1 cellular context compared by ENCODE assay signal in the genomic region with DNA sequence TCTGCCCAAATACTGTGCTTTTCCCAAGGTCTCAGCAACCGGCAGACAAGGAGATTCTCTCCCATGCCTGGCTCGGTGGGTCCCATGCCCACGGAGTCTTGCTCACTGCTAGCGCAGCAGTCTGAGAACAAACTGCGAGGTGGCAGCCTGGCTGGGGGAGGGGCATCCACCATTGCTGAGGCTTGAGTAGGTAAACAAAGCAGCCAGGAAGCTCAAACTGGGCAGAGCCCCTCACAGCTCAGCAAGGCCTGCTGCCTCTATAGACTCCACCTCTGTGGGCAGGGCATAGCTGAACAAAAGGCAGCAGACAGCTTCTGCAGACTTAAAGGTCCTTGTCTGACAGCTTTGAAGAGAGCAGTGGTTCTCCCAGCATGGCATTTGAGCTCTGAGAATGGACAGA.
A peak's percentile ranks its signal among the peaks of the same experiment; 100 is the strongest.
TF ChIP-seq lines count a peak whose summit lies in the region.
"Not testable (repeated sequence)": the region's sequence is repeated elsewhere in the genome, so short reads cannot be mapped to it uniquely, and the experiment has no call there.

No MANE protein-coding gene starts in this region.

TF ChIP-seq in HepG2, 621 proteins besides CTCF, POLR2A, EP300 and RAD21 (continued from another document):
- not testable (repeated sequence) for TF ChIP-seq SOX13, FOXP1, NONO, ATF7 (IDR thresholded peaks at IDR 0.05)
- peak in 1 of 2 experiments; percentile 67; a peak in 2 of 4 replicates for TF ChIP-seq SOX13 (CRISPR knock-in tag; conservative IDR thresholded peaks at IDR 0.05 in 1 of 2, IDR thresholded peaks at IDR 0.05 in 1 of 2)
- TF ChIP-seq FOXP1 (CRISPR knock-in tag; IDR thresholded peaks at IDR 0.05) = 0 out of 2 replicates have a peak, but pooled peaks have one; percentile 43
- TF ChIP-seq, protein P1, sequence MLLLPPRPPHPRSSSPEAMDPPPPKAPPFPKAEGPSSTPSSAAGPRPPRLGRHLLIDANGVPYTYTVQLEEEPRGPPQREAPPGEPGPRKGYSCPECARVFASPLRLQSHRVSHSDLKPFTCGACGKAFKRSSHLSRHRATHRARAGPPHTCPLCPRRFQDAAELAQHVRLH (CRISPR knock-in tag; IDR thresholded peaks at IDR 0.05; ENCODE audit: borderline replicate concordance, low read depth) = peak; percentile 68; the same call in 1 of the 2 replicates
- TF ChIP-seq NONO (CRISPR knock-in tag; conservative IDR thresholded peaks at IDR 0.05) = peak; percentile 55; the same call in 1 of the 2 replicates
- TF ChIP-seq, protein P2, sequence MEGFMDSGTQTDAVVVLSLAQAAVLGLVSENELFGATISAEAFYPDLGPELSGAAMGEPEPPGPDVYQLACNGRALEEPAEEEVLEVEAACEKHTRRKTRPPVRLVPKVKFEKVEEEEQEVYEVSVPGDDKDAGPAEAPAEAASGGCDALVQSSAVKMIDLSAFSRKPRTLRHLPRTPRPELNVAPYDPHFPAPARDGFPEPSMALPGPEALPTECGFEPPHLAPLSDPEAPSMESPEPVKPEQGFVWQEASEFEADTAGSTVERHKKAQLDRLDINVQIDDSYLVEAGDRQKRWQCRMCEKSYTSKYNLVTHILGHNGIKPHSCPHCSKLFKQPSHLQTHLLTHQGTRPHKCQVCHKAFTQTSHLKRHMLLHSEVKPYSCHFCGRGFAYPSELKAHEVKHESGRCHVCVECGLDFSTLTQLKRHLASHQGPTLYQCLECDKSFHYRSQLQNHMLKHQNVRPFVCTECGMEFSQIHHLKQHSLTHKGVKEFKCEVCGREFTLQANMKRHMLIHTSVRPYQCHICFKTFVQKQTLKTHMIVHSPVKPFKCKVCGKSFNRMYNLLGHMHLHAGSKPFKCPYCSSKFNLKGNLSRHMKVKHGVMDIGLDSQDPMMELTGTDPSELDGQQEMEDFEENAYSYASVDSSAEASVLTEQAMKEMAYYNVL (CRISPR knock-in tag; IDR thresholded peaks at IDR 0.05; ENCODE audit: borderline replicate concordance) = 0 out of 2 replicates have a peak, but pooled peaks have one; percentile 32
- TF ChIP-seq, protein P3, sequence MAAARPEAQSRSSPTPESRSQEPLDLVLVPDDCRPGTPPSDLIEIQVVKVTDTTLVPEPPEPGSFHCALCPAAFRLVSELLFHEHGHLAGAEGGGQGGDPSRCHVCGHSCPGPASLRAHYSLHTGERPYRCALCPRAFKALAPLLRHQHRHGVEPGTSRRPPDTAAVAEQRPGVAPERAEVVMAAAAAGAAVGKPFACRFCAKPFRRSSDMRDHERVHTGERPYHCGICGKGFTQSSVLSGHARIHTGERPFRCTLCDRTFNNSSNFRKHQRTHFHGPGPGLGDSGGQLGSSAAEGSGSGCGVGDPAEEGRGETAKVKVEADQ (CRISPR knock-in tag; IDR thresholded peaks at IDR 0.05; ENCODE audit: borderline replicate concordance) = peak; percentile 75; the same call in 1 of the 2 replicates
- peak; percentile 38; the same call in 1 of the 2 replicates for TF ChIP-seq THAP11 (CRISPR knock-in tag; IDR thresholded peaks at IDR 0.05)
- peak; percentile 45; the same call in 1 of the 2 replicates for TF ChIP-seq GABPB1 (CRISPR knock-in tag; IDR thresholded peaks at IDR 0.05)
- TF ChIP-seq, protein P4, sequence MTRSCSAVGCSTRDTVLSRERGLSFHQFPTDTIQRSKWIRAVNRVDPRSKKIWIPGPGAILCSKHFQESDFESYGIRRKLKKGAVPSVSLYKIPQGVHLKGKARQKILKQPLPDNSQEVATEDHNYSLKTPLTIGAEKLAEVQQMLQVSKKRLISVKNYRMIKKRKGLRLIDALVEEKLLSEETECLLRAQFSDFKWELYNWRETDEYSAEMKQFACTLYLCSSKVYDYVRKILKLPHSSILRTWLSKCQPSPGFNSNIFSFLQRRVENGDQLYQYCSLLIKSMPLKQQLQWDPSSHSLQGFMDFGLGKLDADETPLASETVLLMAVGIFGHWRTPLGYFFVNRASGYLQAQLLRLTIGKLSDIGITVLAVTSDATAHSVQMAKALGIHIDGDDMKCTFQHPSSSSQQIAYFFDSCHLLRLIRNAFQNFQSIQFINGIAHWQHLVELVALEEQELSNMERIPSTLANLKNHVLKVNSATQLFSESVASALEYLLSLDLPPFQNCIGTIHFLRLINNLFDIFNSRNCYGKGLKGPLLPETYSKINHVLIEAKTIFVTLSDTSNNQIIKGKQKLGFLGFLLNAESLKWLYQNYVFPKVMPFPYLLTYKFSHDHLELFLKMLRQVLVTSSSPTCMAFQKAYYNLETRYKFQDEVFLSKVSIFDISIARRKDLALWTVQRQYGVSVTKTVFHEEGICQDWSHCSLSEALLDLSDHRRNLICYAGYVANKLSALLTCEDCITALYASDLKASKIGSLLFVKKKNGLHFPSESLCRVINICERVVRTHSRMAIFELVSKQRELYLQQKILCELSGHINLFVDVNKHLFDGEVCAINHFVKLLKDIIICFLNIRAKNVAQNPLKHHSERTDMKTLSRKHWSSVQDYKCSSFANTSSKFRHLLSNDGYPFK (CRISPR knock-in tag; IDR thresholded peaks at IDR 0.05; ENCODE audit: borderline replicate concordance) = peak; percentile 83; the same call in 1 of the 2 replicates
- peak; percentile 22; the same call in 1 of the 2 replicates for TF ChIP-seq ZNF768 (CRISPR knock-in tag; IDR thresholded peaks at IDR 0.05)
- 0 out of 2 replicates have a peak, but pooled peaks have one; percentile 65 for TF ChIP-seq ZNF337 (CRISPR knock-in tag; IDR thresholded peaks at IDR 0.05; ENCODE audit: borderline replicate concordance, low read depth)
- TF ChIP-seq, protein P5, sequence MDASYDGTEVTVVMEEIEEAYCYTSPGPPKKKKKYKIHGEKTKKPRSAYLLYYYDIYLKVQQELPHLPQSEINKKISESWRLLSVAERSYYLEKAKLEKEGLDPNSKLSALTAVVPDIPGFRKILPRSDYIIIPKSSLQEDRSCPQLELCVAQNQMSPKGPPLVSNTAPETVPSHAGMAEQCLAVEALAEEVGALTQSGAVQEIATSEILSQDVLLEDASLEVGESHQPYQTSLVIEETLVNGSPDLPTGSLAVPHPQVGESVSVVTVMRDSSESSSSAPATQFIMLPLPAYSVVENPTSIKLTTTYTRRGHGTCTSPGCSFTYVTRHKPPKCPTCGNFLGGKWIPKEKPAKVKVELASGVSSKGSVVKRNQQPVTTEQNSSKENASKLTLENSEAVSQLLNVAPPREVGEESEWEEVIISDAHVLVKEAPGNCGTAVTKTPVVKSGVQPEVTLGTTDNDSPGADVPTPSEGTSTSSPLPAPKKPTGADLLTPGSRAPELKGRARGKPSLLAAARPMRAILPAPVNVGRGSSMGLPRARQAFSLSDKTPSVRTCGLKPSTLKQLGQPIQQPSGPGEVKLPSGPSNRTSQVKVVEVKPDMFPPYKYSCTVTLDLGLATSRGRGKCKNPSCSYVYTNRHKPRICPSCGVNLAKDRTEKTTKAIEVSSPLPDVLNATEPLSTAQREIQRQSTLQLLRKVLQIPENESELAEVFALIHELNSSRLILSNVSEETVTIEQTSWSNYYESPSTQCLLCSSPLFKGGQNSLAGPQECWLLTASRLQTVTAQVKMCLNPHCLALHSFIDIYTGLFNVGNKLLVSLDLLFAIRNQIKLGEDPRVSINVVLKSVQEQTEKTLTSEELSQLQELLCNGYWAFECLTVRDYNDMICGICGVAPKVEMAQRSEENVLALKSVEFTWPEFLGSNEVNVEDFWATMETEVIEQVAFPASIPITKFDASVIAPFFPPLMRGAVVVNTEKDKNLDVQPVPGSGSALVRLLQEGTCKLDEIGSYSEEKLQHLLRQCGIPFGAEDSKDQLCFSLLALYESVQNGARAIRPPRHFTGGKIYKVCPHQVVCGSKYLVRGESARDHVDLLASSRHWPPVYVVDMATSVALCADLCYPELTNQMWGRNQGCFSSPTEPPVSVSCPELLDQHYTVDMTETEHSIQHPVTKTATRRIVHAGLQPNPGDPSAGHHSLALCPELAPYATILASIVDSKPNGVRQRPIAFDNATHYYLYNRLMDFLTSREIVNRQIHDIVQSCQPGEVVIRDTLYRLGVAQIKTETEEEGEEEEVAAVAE (CRISPR knock-in tag; IDR thresholded peaks at IDR 0.05; ENCODE audit: borderline replicate concordance) = 0 out of 2 replicates have a peak, but pooled peaks have one; percentile 39
- 0 out of 2 replicates have a peak, but pooled peaks have one; percentile 37 for TF ChIP-seq ZNF547 (CRISPR knock-in tag; IDR thresholded peaks at IDR 0.05)
- 0 out of 2 replicates have a peak, but pooled peaks have one; percentile 53 for TF ChIP-seq ZNF724P (CRISPR knock-in tag; IDR thresholded peaks at IDR 0.05; ENCODE audit: borderline replicate concordance)
- TF ChIP-seq, protein P6, sequence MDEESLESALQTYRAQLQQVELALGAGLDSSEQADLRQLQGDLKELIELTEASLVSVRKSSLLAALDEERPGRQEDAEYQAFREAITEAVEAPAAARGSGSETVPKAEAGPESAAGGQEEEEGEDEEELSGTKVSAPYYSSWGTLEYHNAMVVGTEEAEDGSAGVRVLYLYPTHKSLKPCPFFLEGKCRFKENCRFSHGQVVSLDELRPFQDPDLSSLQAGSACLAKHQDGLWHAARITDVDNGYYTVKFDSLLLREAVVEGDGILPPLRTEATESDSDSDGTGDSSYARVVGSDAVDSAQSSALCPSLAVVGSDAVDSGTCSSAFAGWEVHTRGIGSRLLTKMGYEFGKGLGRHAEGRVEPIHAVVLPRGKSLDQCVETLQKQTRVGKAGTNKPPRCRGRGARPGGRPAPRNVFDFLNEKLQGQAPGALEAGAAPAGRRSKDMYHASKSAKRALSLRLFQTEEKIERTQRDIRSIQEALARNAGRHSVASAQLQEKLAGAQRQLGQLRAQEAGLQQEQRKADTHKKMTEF (CRISPR knock-in tag; IDR thresholded peaks at IDR 0.05) = peak; percentile 75
- peak; percentile 54; the same call in 1 of the 2 replicates for TF ChIP-seq KDM5B (CRISPR knock-in tag; IDR thresholded peaks at IDR 0.05; ENCODE audit: borderline replicate concordance)
- TF ChIP-seq, protein P7, sequence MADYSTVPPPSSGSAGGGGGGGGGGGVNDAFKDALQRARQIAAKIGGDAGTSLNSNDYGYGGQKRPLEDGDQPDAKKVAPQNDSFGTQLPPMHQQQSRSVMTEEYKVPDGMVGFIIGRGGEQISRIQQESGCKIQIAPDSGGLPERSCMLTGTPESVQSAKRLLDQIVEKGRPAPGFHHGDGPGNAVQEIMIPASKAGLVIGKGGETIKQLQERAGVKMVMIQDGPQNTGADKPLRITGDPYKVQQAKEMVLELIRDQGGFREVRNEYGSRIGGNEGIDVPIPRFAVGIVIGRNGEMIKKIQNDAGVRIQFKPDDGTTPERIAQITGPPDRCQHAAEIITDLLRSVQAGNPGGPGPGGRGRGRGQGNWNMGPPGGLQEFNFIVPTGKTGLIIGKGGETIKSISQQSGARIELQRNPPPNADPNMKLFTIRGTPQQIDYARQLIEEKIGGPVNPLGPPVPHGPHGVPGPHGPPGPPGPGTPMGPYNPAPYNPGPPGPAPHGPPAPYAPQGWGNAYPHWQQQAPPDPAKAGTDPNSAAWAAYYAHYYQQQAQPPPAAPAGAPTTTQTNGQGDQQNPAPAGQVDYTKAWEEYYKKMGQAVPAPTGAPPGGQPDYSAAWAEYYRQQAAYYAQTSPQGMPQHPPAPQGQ (CRISPR knock-in tag; IDR thresholded peaks at IDR 0.05; ENCODE audit: borderline replicate concordance) = 0 out of 2 replicates have a peak, but pooled peaks have one; percentile 93
- peak; percentile 65; the same call in 1 of the 2 replicates for TF ChIP-seq ERF (CRISPR knock-in tag; IDR thresholded peaks at IDR 0.05)
- 0 out of 2 replicates have a peak, but pooled peaks have one; percentile 62 for TF ChIP-seq ATF7 (CRISPR knock-in tag; IDR thresholded peaks at IDR 0.05)
- TF ChIP-seq, protein P8, sequence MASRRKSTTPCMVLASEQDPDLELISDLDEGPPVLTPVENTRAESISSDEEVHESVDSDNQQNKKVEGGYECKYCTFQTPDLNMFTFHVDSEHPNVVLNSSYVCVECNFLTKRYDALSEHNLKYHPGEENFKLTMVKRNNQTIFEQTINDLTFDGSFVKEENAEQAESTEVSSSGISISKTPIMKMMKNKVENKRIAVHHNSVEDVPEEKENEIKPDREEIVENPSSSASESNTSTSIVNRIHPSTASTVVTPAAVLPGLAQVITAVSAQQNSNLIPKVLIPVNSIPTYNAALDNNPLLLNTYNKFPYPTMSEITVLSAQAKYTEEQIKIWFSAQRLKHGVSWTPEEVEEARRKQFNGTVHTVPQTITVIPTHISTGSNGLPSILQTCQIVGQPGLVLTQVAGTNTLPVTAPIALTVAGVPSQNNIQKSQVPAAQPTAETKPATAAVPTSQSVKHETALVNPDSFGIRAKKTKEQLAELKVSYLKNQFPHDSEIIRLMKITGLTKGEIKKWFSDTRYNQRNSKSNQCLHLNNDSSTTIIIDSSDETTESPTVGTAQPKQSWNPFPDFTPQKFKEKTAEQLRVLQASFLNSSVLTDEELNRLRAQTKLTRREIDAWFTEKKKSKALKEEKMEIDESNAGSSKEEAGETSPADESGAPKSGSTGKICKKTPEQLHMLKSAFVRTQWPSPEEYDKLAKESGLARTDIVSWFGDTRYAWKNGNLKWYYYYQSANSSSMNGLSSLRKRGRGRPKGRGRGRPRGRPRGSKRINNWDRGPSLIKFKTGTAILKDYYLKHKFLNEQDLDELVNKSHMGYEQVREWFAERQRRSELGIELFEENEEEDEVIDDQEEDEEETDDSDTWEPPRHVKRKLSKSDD (CRISPR knock-in tag; IDR thresholded peaks at IDR 0.05; ENCODE audit: low read depth) = 0 out of 2 replicates have a peak, but pooled peaks have one; percentile 57
- TF ChIP-seq ZNF121 (CRISPR knock-in tag; IDR thresholded peaks at IDR 0.05) = 0 out of 2 replicates have a peak, but pooled peaks have one; percentile 9
- TF ChIP-seq ZNF567 (CRISPR knock-in tag; IDR thresholded peaks at IDR 0.05; ENCODE audit: borderline replicate concordance) = 0 out of 2 replicates have a peak, but pooled peaks have one; percentile 29
- peak; percentile 65; the same call in 1 of the 2 replicates for TF ChIP-seq ARNT2 (CRISPR knock-in tag; IDR thresholded peaks at IDR 0.05; ENCODE audit: low read depth)
- 0 out of 2 replicates have a peak, but pooled peaks have one; percentile 61 for TF ChIP-seq ZNF274 (CRISPR knock-in tag; IDR thresholded peaks at IDR 0.05)
- peak; percentile 78; the same call in 1 of the 2 replicates for TF ChIP-seq MTA1 (CRISPR knock-in tag; IDR thresholded peaks at IDR 0.05; ENCODE audit: borderline replicate concordance)
- TF ChIP-seq ZNF30 (CRISPR knock-in tag; IDR thresholded peaks at IDR 0.05) = 0 out of 2 replicates have a peak, but pooled peaks have one; percentile 69
